ENCODE assay signal across 12 cellular contexts in genomic region chr13:48333976-48334375, GRCh38. TPM values are rescaled to one million over a fixed set of nuclear protein-coding genes. Genes with fewer than 3 reads are reported as not detected.
DNase-seq lines count a peak whose midpoint lies in the region; ATAC-seq, FAIRE-seq and TF ChIP-seq lines count a peak whose summit lies in the region.
"Had no signal": no experiment of that assay in that cellular context is flagged by ENCODE, and none has a peak within 500 bp of the region (broad histone marks: within the 10 kb centered on the region; RNA-seq: fewer than 3 reads in every experiment).

No MANE protein-coding gene starts in this region.

- H4K20me1 ChIP-seq in HCT116 (ENCODE audit: insufficient read depth) (no peaks in the 10 kb centered on the region), keratinocyte (ENCODE audit: control insufficient read depth, extremely low read depth, insufficient read depth, low read length) (no peaks in the 10 kb centered on the region)

- DNase-seq in AG08395 (ENCODE audit: low spot score) (peak; percentile 28), HCT116 (ENCODE audit: low read depth, low spot score) (no peak), astrocyte of the spinal cord (ENCODE audit: low read depth, low spot score) (peak; percentile 4), keratinocyte (ENCODE audit: low read depth, low spot score) (peak; percentile 41), LoVo (ENCODE audit: low spot score) (no peak), midbrain (lab: John Stamatoyannopoulos, UW) (no peak)
- DNase-seq in effector memory CD4-positive, alpha-beta T cell = no peak
- DNase-seq: MG63, T-cell had no signal

- TF ChIP-seq CTCF in HCT116 (IDR thresholded peaks at IDR 0.05 in 2 of 3, conservative IDR thresholded peaks at IDR 0.05 in 1 of 3; ENCODE audit: borderline replicate concordance in 1 of 3, insufficient read depth in 1 of 3, low read depth in 2 of 3, low read length in 2 of 3) (no peak), astrocyte of the spinal cord (IDR thresholded peaks at IDR 0.05; ENCODE audit: low read depth, low read length) (no peak), keratinocyte (optimal IDR thresholded peaks at IDR 0.05 in 1 of 3, IDR thresholded peaks at IDR 0.05 in 1 of 3, conservative IDR thresholded peaks at IDR 0.05 in 1 of 3; ENCODE audit: extremely low read depth in 1 of 3, insufficient read depth in 2 of 3, low read length in 3 of 3) (no peak)

- dilution Hi-C loops in keratinocyte (cut with MboI; ENCODE audit: extremely low pct_ligation_motif_present, low sequenced_read_pairs) = no loop called here

- H3K4me1 ChIP-seq in HCT116 (ENCODE audit: control insufficient read depth in 1 of 2, insufficient read depth in 2 of 2, low read length in 2 of 2) (no peaks in the 10 kb centered on the region), keratinocyte (ENCODE audit: control insufficient read depth, extremely low read depth, insufficient read depth, low read length) (peaks cover 12% of the 10 kb centered on the region)
- no peaks in the 10 kb centered on the region for H3K4me1 ChIP-seq in effector memory CD4-positive, alpha-beta T cell (ENCODE audit: control insufficient read depth, insufficient read depth, low read length, poor library complexity, severe bottlenecking)
- H3K4me1 ChIP-seq: vagina had no signal

- H3K9ac ChIP-seq in HCT116 (ENCODE audit: low read length) (no peak overlapping the region), keratinocyte (ENCODE audit: control insufficient read depth, extremely low read depth, insufficient read depth, low read length) (no peak overlapping the region)

- no peaks in the 10 kb centered on the region for H3K9me2 ChIP-seq in HCT116 (ENCODE audit: insufficient read depth)

- H3K27me3 ChIP-seq in HCT116 (ENCODE audit: insufficient read depth, low read length) = no peaks in the 10 kb centered on the region
- no peaks in the 10 kb centered on the region for H3K27me3 ChIP-seq in keratinocyte (ENCODE audit: control insufficient read depth, extremely low read depth, insufficient read depth, low read length)
- H3K27me3 ChIP-seq in effector memory CD4-positive, alpha-beta T cell (replicated peaks; ENCODE audit: control insufficient read depth, insufficient read depth, low read length, poor library complexity, severe bottlenecking) = no peaks in the 10 kb centered on the region
- H3K27me3 ChIP-seq: cardiac muscle cell, MG63, vagina had no signal

- POLR2A ChIA-PET in HCT116 (lab: Charles Lee) = no interaction called here

- no peak for TF ChIP-seq RAD21 in HCT116 (IDR thresholded peaks at IDR 0.05; ENCODE audit: low read depth)

- H3K79me2 ChIP-seq in HCT116 (ENCODE audit: insufficient read depth, low read length) (no peaks in the 10 kb centered on the region), keratinocyte (ENCODE audit: control insufficient read depth, insufficient read depth, low read length) (peaks cover 3% of the 10 kb centered on the region)

- H3K27ac ChIP-seq in HCT116 (ENCODE audit: low read depth, low read length) (no peak overlapping the region), keratinocyte (ENCODE audit: control insufficient read depth, insufficient read depth, low read length) (peak overlapping the region; percentile 34)
- H3K27ac ChIP-seq in effector memory CD4-positive, alpha-beta T cell (ENCODE audit: insufficient read depth, low read length, poor library complexity, severe bottlenecking) = no peak overlapping the region
- H3K27ac ChIP-seq: cardiac muscle cell, vagina had no signal

- in situ Hi-C loops in astrocyte of the spinal cord (cut with HindIII; ENCODE audit: low sequenced_read_pairs) = no loop called here

- H3K9me3 ChIP-seq in HCT116 (ENCODE audit: control insufficient read depth in 1 of 2, insufficient read depth in 1 of 2, low read depth in 1 of 2, low read length in 2 of 2) (no peaks in the 10 kb centered on the region), keratinocyte (ENCODE audit: control insufficient read depth, low read depth, low read length) (no peaks in the 10 kb centered on the region)
- no peaks in the 10 kb centered on the region for H3K9me3 ChIP-seq in effector memory CD4-positive, alpha-beta T cell (ENCODE audit: control insufficient read depth, low read length)
- H3K9me3 ChIP-seq: vagina had no signal

- ATAC-seq in HCT116 (0 out of 2 replicates have a peak, but pooled peaks have one; percentile 9), SK-N-SH treated with all-trans-retinoic acid at 6 μM for 48 hours (no peak)

- no peaks in the 10 kb centered on the region for H3K9me1 ChIP-seq in keratinocyte (ENCODE audit: control insufficient read depth, extremely low read depth, insufficient read depth, low read length)

- H2AFZ ChIP-seq in HCT116 (ENCODE audit: low read depth, low read length, poor library complexity, severe bottlenecking) (no peak overlapping the region), keratinocyte (ENCODE audit: control insufficient read depth, low read length) (no peak overlapping the region)

- intact Hi-C loops in HCT116 (cut with micrococcal nuclease) = loop anchor here (1.0 to 10.0 kb wide), 3 partner anchors 246 to 435 kb away; no protein-coding TSS in a partner anchor

- CTCF ChIA-PET in HCT116 (lab: Charles Lee) = interaction anchor here (0.7 to 3.8 kb wide), 8 partner anchors 10 to 435 kb away, joined by 3 to 65 read pairs (median 5); no protein-coding TSS in a partner anchor

- TF ChIP-seq POLR2A in HCT116 (IDR thresholded peaks at IDR 0.05; ENCODE audit: borderline replicate concordance, extremely low read depth, insufficient read depth, insufficient read length) = no peak

- no peaks in the 10 kb centered on the region for H3K36me3 ChIP-seq in HCT116 (ENCODE audit: control insufficient read depth in 1 of 2, insufficient read depth in 2 of 2, low read length in 2 of 2)
- H3K36me3 ChIP-seq in keratinocyte (ENCODE audit: control insufficient read depth in 2 of 2, extremely low read depth in 1 of 2, insufficient read depth in 2 of 2, low read length in 2 of 2) = no peaks in the 10 kb centered on the region
- no peaks in the 10 kb centered on the region for H3K36me3 ChIP-seq in effector memory CD4-positive, alpha-beta T cell (ENCODE audit: control insufficient read depth, insufficient read depth, low read length)
- H3K36me3 ChIP-seq: cardiac muscle cell had no signal

- no TSS peak for BruUV-seq in HCT116 (replicated peaks; lab: Mats Ljungman, UMichigan)

- H3K4me3 ChIP-seq in HCT116 (replicated peaks in 1 of 2; ENCODE audit: low read depth in 1 of 2, low read length in 2 of 2) (no peak overlapping the region), astrocyte of the spinal cord (ENCODE audit: low read depth, low read length) (no peak overlapping the region), keratinocyte (ENCODE audit: control insufficient read depth in 2 of 3, extremely low read depth in 1 of 3, insufficient read depth in 2 of 3, low read depth in 1 of 3, low read length in 3 of 3) (no peak overlapping the region)
- no peak overlapping the region for H3K4me3 ChIP-seq in effector memory CD4-positive, alpha-beta T cell (ENCODE audit: insufficient read depth, low read depth, low read length, poor library complexity, severe bottlenecking)
- H3K4me3 ChIP-seq: cardiac muscle cell, MG63, vagina had no signal

- peak; percentile 90 for FAIRE-seq in keratinocyte (lab: Jason Lieb, UNC)

- RAD21 ChIA-PET in HCT116 (lab: Charles Lee; ENCODE audit: low non-redundant PET in 1 of 2, low total read pairs in 2 of 2, uncharacterized antibody in 2 of 2, unreplicated experiment in 2 of 2) = interaction anchor here (1.2 to 2.2 kb wide), 3 partner anchors 10 to 247 kb away, joined by 3 to 16 read pairs (median 7); no protein-coding TSS in a partner anchor

- H3K4me2 ChIP-seq in HCT116 (ENCODE audit: low read length) = no peak overlapping the region
- peak overlapping the region; percentile 57 for H3K4me2 ChIP-seq in keratinocyte (ENCODE audit: control insufficient read depth, extremely low read depth, insufficient read depth, low read depth, low read length)

TF ChIP-seq in SK-N-SH treated with all-trans-retinoic acid at 6 μM for 48 hours, 23 proteins besides CTCF, POLR2A, EP300 and RAD21:
- no peak for TF ChIP-seq CSRNP3 (CRISPR knock-in tag; IDR thresholded peaks at IDR 0.05)
- TF ChIP-seq BACH2 (CRISPR knock-in tag; IDR thresholded peaks at IDR 0.05; ENCODE audit: borderline replicate concordance) = no peak
- no peak for TF ChIP-seq CREB5 (CRISPR knock-in tag; IDR thresholded peaks at IDR 0.05; ENCODE audit: low read depth)
- TF ChIP-seq TCF4 (CRISPR knock-in tag; IDR thresholded peaks at IDR 0.05; ENCODE audit: borderline replicate concordance) = no peak

RNA-seq across cellular contexts. Expression of gene RB1, which starts 30.4 kb away (rescaled TPM):
- 36.7 TPM for total RNA-seq in HCT116 (2021; ENCODE audit: unreplicated experiment)
- polyA plus RNA-seq in HCT116 (2012) = 9.2 and 14.5 TPM in 2 replicates
- 13.9 to 22.4 TPM (median 15.5 TPM) in 3 replicates for polyA plus RNA-seq in keratinocyte
- polyA plus RNA-seq in keratinocyte (2011; ENCODE audit: low read depth) = 36.4 TPM
- polyA plus RNA-seq in keratinocyte (2011; cell fraction: cytosol; rRNA removed) = 11.6 and 27.1 TPM in 2 replicates
- polyA plus RNA-seq in keratinocyte (2011; cell fraction: nucleus; rRNA removed) = 14.8 and 17.5 TPM in 2 replicates
- 11.3 and 13.4 TPM in 2 replicates for polyA plus RNA-seq in keratinocyte (2012; ENCODE audit: low replicate concordance)
- polyA minus RNA-seq in keratinocyte = 6.6 to 15.2 TPM (median 6.8 TPM) in 3 replicates
- polyA minus RNA-seq in keratinocyte (2011; cell fraction: cytosol; rRNA and poly(A)+ RNA removed) = 6.9 TPM
- polyA minus RNA-seq in keratinocyte (2011; cell fraction: nucleus; rRNA and poly(A)+ RNA removed) = 9.6 and 17.4 TPM in 2 replicates

Comparison
In these comparisons a context has a peak if more than half of its experiments do, and no peak if none do; other contexts are left out.
1. DNase-seq: peak in AG08395 (single experiment), astrocyte of the spinal cord (single experiment) and keratinocyte (single experiment); none in HCT116 (single experiment), LoVo (single experiment), midbrain (single experiment) and effector memory CD4-positive, alpha-beta T cell (0 of 3).